In the genomic region with DNA sequence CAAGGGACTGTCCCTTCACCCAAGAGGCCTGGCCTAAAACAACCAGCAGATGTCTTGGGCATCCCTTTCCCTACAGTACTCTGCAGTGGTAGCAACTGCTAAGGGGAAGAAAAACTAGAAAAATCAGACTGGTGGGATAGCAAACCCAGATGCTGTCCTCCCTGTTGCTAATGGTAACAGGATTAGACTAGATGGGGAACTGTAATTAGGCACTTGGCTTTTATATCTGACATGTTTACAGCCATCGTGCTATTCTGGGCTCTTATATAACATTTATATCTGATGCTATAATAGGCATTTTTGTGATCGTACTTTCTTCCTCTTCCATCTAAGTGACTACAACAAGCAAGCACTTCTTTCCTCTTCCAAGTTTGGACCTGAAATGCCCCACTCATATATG, we compare ENCODE assay signal across 1 cellular context.
TF ChIP-seq lines count a peak whose summit lies in the region.

No MANE protein-coding gene starts in this region.

TF ChIP-seq in HepG2, 621 proteins besides CTCF, POLR2A, EP300 and RAD21 (continued from another document):
- TF ChIP-seq, protein P1, sequence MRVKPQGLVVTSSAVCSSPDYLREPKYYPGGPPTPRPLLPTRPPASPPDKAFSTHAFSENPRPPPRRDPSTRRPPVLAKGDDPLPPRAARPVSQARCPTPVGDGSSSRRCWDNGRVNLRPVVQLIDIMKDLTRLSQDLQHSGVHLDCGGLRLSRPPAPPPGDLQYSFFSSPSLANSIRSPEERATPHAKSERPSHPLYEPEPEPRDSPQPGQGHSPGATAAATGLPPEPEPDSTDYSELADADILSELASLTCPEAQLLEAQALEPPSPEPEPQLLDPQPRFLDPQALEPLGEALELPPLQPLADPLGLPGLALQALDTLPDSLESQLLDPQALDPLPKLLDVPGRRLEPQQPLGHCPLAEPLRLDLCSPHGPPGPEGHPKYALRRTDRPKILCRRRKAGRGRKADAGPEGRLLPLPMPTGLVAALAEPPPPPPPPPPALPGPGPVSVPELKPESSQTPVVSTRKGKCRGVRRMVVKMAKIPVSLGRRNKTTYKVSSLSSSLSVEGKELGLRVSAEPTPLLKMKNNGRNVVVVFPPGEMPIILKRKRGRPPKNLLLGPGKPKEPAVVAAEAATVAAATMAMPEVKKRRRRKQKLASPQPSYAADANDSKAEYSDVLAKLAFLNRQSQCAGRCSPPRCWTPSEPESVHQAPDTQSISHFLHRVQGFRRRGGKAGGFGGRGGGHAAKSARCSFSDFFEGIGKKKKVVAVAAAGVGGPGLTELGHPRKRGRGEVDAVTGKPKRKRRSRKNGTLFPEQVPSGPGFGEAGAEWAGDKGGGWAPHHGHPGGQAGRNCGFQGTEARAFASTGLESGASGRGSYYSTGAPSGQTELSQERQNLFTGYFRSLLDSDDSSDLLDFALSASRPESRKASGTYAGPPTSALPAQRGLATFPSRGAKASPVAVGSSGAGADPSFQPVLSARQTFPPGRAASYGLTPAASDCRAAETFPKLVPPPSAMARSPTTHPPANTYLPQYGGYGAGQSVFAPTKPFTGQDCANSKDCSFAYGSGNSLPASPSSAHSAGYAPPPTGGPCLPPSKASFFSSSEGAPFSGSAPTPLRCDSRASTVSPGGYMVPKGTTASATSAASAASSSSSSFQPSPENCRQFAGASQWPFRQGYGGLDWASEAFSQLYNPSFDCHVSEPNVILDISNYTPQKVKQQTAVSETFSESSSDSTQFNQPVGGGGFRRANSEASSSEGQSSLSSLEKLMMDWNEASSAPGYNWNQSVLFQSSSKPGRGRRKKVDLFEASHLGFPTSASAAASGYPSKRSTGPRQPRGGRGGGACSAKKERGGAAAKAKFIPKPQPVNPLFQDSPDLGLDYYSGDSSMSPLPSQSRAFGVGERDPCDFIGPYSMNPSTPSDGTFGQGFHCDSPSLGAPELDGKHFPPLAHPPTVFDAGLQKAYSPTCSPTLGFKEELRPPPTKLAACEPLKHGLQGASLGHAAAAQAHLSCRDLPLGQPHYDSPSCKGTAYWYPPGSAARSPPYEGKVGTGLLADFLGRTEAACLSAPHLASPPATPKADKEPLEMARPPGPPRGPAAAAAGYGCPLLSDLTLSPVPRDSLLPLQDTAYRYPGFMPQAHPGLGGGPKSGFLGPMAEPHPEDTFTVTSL (CRISPR knock-in tag; IDR thresholded peaks at IDR 0.05; ENCODE audit: borderline replicate concordance) = no peak
- TF ChIP-seq JUNB (CRISPR knock-in tag; IDR thresholded peaks at IDR 0.05; ENCODE audit: borderline replicate concordance) (no peak), ASH2L (IDR thresholded peaks at IDR 0.05; ENCODE audit: insufficient read length, low read depth, low read length) (no peak), FOXA1 (IDR thresholded peaks at IDR 0.05) (no peak), FOXA1 (CRISPR knock-in tag; IDR thresholded peaks at IDR 0.05) (no peak), SNAPC2 (CRISPR knock-in tag; IDR thresholded peaks at IDR 0.05) (no peak), MAFF (IDR thresholded peaks at IDR 0.05; ENCODE audit: low read depth, low read length) (no peak), ZSCAN31 (CRISPR knock-in tag; IDR thresholded peaks at IDR 0.05; ENCODE audit: low read depth) (no peak), ZNF501 (CRISPR knock-in tag; IDR thresholded peaks at IDR 0.05) (no peak), HDAC1 (CRISPR knock-in tag; IDR thresholded peaks at IDR 0.05) (no peak), ZBTB1 (CRISPR knock-in tag; IDR thresholded peaks at IDR 0.05; ENCODE audit: borderline replicate concordance) (no peak), SIN3B (IDR thresholded peaks at IDR 0.05; ENCODE audit: low read length) (no peak)
TF ChIP-seq in HepG2: peak in this region for 0.
